Comparison of ENCODE assay signal across 1 cellular context in the genomic region with DNA sequence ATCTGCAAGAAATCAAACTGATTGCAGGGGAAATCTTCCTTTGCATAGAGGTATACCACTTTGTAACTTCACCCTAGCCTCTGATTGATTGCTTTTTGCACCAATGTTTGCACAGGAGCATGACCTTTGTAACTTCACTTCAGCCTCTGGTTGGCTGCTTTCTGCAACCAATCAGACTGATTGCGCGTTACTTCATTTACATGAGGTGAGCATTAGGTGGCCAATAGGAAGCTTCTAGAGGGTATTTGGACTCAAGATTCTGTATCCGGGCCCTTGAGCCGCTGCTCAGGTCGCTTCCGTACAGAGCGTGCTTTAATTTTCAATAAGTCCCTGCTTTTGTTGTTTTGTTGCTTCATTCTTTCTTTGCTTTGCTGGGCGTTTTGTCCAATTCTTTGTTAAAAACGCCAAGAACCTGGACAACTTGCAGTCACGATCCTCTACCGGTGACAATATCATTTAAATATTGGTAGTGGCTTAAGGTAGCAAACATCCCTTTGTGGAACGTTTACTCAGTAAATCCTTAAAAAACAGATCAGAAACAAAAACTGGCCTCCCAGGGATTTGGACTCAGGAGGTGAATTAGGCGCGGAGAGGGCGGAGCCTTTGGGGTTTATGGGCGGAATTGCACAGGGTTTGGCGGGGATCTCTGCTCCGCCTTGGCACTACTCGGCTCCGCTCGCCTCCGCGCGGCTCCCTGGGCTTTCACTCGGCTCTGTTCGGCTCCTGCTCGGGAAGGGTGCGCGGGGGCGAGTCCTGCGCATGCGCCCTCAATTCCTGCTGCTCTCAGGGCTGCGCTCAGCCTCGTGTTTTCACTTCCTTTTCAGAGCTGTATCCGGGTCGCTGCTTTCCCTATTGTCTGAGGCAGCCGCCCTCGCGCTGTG.
TF ChIP-seq lines count a peak whose summit lies in the region.

A gene with protein sequence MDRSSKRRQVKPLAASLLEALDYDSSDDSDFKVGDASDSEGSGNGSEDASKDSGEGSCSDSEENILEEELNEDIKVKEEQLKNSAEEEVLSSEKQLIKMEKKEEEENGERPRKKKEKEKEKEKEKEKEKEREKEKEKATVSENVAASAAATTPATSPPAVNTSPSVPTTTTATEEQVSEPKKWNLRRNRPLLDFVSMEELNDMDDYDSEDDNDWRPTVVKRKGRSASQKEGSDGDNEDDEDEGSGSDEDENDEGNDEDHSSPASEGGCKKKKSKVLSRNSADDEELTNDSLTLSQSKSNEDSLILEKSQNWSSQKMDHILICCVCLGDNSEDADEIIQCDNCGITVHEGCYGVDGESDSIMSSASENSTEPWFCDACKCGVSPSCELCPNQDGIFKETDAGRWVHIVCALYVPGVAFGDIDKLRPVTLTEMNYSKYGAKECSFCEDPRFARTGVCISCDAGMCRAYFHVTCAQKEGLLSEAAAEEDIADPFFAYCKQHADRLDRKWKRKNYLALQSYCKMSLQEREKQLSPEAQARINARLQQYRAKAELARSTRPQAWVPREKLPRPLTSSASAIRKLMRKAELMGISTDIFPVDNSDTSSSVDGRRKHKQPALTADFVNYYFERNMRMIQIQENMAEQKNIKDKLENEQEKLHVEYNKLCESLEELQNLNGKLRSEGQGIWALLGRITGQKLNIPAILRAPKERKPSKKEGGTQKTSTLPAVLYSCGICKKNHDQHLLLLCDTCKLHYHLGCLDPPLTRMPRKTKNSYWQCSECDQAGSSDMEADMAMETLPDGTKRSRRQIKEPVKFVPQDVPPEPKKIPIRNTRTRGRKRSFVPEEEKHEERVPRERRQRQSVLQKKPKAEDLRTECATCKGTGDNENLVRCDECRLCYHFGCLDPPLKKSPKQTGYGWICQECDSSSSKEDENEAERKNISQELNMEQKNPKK (plus strand): TSS at position 812 of the 881 bp plus-strand sequence. CDS start 452 bp downstream, outside the sequence.

TF ChIP-seq in K562, 482 proteins besides CTCF, POLR2A, EP300 and RAD21 (continued from another document and continues in another):
- TF ChIP-seq ZNF431 (CRISPR knock-in tag; IDR thresholded peaks at IDR 0.05) (0 out of 2 replicates have a peak, but pooled peaks have one; percentile 15), ILK (tag; IDR thresholded peaks at IDR 0.05; ENCODE audit: borderline replicate concordance, low read depth) (no peak), SREBF2 (CRISPR knock-in tag; IDR thresholded peaks at IDR 0.05) (no peak), POLR2H (tag; IDR thresholded peaks at IDR 0.05; ENCODE audit: low read depth) (peak; percentile 95), HNRNPLL (IDR thresholded peaks at IDR 0.05; ENCODE audit: low read depth, low read length, poor library complexity, severe bottlenecking) (peak; percentile 51), ZNF175 (CRISPR knock-in tag; IDR thresholded peaks at IDR 0.05; ENCODE audit: low read depth) (0 out of 2 replicates have a peak, but pooled peaks have one; percentile 20), SMARCC2 (IDR thresholded peaks at IDR 0.05; ENCODE audit: low read depth) (0 out of 2 replicates have a peak, but pooled peaks have one; percentile 36), ARNT (IDR thresholded peaks at IDR 0.05) (0 out of 4 replicates have a peak, but pooled peaks of 1 of the 2 experiments have one; percentile 19), NRF1 (conservative IDR thresholded peaks at IDR 0.05 in 1 of 2, IDR thresholded peaks at IDR 0.05 in 1 of 2) (peak; percentile 98), FOXJ3 (CRISPR knock-in tag; IDR thresholded peaks at IDR 0.05) (no peak), RCOR1 (IDR thresholded peaks at IDR 0.05; ENCODE audit: borderline replicate concordance in 1 of 2, low read depth in 2 of 2, low read length in 2 of 2) (0 out of 4 replicates have a peak, but pooled peaks of 1 of the 2 experiments have one; percentile 4), RBBP5 (IDR thresholded peaks at IDR 0.05; ENCODE audit: borderline replicate concordance, insufficient read depth, low read length, poor library complexity, severe bottlenecking) (no peak), ZNF354B (CRISPR knock-in tag; IDR thresholded peaks at IDR 0.05) (0 out of 2 replicates have a peak, but pooled peaks have one; percentile 29), POLR2B (IDR thresholded peaks at IDR 0.05; ENCODE audit: low read depth, partially characterized antibody) (peak; percentile 73), ZNF589 (CRISPR knock-in tag; IDR thresholded peaks at IDR 0.05; ENCODE audit: low read depth) (no peak), TAF7 (tag; IDR thresholded peaks at IDR 0.05) (peak; percentile 70), JUNB (CRISPR knock-in tag; conservative IDR thresholded peaks at IDR 0.05) (no peak), CREB1 (IDR thresholded peaks at IDR 0.05) (peak; percentile 27; the same call in 1 of the 2 replicates), CREB1 (CRISPR knock-in tag; IDR thresholded peaks at IDR 0.05) (no peak), ZFP36 (IDR thresholded peaks at IDR 0.05; ENCODE audit: low read depth, low read length, partially characterized antibody) (peak; percentile 16), KAT8 (IDR thresholded peaks at IDR 0.05; ENCODE audit: low read depth) (no peak), ZNF668 (CRISPR knock-in tag; IDR thresholded peaks at IDR 0.05) (no peak), FOS (IDR thresholded peaks at IDR 0.05; ENCODE audit: extremely low read depth, insufficient read length) (peak; percentile 91), CBX3 (IDR thresholded peaks at IDR 0.05; ENCODE audit: borderline replicate concordance in 1 of 2, low read length in 2 of 2) (peak in 1 of 2 experiments; percentile 37; a peak in 2 of 3 replicates), ATF1 (CRISPR knock-in tag; IDR thresholded peaks at IDR 0.05) (no peak), ATF1 (tag; IDR thresholded peaks at IDR 0.05) (peak; percentile 69), ZNF41 (CRISPR knock-in tag; conservative IDR thresholded peaks at IDR 0.05) (0 out of 2 replicates have a peak, but pooled peaks have one; percentile 20), ADNP (tag; IDR thresholded peaks at IDR 0.05) (no peak), DPF2 (IDR thresholded peaks at IDR 0.05) (peak; percentile 55), MAFK (IDR thresholded peaks at IDR 0.05; ENCODE audit: low read length) (no peak), SIX5 (IDR thresholded peaks at IDR 0.05; ENCODE audit: borderline replicate concordance in 1 of 2, insufficient read depth in 1 of 2, low read depth in 1 of 2, low read length in 2 of 2) (no peak)
- TF ChIP-seq, protein P1, sequence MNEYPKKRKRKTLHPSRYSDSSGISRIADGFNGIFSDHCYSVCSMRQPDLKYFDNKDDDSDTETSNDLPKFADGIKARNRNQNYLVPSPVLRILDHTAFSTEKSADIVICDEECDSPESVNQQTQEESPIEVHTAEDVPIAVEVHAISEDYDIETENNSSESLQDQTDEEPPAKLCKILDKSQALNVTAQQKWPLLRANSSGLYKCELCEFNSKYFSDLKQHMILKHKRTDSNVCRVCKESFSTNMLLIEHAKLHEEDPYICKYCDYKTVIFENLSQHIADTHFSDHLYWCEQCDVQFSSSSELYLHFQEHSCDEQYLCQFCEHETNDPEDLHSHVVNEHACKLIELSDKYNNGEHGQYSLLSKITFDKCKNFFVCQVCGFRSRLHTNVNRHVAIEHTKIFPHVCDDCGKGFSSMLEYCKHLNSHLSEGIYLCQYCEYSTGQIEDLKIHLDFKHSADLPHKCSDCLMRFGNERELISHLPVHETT (CRISPR knock-in tag; conservative IDR thresholded peaks at IDR 0.05 in 1 of 2, IDR thresholded peaks at IDR 0.05 in 1 of 2): peak in 1 of 2 experiments; percentile 11; a peak in 1 of 4 replicates
- TF ChIP-seq, protein P2, sequence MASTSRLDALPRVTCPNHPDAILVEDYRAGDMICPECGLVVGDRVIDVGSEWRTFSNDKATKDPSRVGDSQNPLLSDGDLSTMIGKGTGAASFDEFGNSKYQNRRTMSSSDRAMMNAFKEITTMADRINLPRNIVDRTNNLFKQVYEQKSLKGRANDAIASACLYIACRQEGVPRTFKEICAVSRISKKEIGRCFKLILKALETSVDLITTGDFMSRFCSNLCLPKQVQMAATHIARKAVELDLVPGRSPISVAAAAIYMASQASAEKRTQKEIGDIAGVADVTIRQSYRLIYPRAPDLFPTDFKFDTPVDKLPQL (IDR thresholded peaks at IDR 0.05; ENCODE audit: extremely low read depth, insufficient read length): peak; percentile 56
- TF ChIP-seq, protein P3, sequence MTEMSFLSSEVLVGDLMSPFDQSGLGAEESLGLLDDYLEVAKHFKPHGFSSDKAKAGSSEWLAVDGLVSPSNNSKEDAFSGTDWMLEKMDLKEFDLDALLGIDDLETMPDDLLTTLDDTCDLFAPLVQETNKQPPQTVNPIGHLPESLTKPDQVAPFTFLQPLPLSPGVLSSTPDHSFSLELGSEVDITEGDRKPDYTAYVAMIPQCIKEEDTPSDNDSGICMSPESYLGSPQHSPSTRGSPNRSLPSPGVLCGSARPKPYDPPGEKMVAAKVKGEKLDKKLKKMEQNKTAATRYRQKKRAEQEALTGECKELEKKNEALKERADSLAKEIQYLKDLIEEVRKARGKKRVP (CRISPR knock-in tag; IDR thresholded peaks at IDR 0.05): no peak
- TF ChIP-seq, protein P4, sequence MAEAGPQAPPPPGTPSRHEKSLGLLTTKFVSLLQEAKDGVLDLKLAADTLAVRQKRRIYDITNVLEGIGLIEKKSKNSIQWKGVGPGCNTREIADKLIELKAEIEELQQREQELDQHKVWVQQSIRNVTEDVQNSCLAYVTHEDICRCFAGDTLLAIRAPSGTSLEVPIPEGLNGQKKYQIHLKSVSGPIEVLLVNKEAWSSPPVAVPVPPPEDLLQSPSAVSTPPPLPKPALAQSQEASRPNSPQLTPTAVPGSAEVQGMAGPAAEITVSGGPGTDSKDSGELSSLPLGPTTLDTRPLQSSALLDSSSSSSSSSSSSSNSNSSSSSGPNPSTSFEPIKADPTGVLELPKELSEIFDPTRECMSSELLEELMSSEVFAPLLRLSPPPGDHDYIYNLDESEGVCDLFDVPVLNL (CRISPR knock-in tag; IDR thresholded peaks at IDR 0.05; ENCODE audit: low read depth): no peak
- TF ChIP-seq, protein P5, sequence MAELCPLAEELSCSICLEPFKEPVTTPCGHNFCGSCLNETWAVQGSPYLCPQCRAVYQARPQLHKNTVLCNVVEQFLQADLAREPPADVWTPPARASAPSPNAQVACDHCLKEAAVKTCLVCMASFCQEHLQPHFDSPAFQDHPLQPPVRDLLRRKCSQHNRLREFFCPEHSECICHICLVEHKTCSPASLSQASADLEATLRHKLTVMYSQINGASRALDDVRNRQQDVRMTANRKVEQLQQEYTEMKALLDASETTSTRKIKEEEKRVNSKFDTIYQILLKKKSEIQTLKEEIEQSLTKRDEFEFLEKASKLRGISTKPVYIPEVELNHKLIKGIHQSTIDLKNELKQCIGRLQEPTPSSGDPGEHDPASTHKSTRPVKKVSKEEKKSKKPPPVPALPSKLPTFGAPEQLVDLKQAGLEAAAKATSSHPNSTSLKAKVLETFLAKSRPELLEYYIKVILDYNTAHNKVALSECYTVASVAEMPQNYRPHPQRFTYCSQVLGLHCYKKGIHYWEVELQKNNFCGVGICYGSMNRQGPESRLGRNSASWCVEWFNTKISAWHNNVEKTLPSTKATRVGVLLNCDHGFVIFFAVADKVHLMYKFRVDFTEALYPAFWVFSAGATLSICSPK (IDR thresholded peaks at IDR 0.05; ENCODE audit: borderline replicate concordance): no peak
- TF ChIP-seq, protein P6, sequence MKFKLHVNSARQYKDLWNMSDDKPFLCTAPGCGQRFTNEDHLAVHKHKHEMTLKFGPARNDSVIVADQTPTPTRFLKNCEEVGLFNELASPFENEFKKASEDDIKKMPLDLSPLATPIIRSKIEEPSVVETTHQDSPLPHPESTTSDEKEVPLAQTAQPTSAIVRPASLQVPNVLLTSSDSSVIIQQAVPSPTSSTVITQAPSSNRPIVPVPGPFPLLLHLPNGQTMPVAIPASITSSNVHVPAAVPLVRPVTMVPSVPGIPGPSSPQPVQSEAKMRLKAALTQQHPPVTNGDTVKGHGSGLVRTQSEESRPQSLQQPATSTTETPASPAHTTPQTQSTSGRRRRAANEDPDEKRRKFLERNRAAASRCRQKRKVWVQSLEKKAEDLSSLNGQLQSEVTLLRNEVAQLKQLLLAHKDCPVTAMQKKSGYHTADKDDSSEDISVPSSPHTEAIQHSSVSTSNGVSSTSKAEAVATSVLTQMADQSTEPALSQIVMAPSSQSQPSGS (CRISPR knock-in tag; IDR thresholded peaks at IDR 0.05): no peak
- TF ChIP-seq, protein P7, sequence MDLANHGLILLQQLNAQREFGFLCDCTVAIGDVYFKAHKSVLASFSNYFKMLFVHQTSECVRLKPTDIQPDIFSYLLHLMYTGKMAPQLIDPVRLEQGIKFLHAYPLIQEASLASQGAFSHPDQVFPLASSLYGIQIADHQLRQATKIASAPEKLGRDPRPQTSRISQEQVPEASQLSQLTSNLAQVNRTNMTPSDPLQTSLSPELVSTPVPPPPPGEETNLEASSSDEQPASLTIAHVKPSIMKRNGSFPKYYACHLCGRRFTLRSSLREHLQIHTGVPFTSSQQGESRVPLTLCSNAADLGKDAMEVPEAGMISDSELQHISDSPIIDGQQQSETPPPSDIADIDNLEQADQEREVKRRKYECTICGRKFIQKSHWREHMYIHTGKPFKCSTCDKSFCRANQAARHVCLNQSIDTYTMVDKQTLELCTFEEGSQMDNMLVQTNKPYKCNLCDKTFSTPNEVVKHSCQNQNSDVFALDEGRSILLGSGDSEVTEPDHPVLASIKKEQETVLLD (IDR thresholded peaks at IDR 0.05): peak; percentile 98
- TF ChIP-seq, protein P8, sequence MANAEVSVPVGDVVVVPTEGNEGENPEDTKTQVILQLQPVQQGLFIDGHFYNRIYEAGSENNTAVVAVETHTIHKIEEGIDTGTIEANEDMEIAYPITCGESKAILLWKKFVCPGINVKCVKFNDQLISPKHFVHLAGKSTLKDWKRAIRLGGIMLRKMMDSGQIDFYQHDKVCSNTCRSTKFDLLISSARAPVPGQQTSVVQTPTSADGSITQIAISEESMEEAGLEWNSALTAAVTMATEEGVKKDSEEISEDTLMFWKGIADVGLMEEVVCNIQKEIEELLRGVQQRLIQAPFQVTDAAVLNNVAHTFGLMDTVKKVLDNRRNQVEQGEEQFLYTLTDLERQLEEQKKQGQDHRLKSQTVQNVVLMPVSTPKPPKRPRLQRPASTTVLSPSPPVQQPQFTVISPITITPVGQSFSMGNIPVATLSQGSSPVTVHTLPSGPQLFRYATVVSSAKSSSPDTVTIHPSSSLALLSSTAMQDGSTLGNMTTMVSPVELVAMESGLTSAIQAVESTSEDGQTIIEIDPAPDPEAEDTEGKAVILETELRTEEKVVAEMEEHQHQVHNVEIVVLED (CRISPR knock-in tag; IDR thresholded peaks at IDR 0.05): peak; percentile 25; the same call in 1 of the 2 replicates
- TF ChIP-seq, protein P9, sequence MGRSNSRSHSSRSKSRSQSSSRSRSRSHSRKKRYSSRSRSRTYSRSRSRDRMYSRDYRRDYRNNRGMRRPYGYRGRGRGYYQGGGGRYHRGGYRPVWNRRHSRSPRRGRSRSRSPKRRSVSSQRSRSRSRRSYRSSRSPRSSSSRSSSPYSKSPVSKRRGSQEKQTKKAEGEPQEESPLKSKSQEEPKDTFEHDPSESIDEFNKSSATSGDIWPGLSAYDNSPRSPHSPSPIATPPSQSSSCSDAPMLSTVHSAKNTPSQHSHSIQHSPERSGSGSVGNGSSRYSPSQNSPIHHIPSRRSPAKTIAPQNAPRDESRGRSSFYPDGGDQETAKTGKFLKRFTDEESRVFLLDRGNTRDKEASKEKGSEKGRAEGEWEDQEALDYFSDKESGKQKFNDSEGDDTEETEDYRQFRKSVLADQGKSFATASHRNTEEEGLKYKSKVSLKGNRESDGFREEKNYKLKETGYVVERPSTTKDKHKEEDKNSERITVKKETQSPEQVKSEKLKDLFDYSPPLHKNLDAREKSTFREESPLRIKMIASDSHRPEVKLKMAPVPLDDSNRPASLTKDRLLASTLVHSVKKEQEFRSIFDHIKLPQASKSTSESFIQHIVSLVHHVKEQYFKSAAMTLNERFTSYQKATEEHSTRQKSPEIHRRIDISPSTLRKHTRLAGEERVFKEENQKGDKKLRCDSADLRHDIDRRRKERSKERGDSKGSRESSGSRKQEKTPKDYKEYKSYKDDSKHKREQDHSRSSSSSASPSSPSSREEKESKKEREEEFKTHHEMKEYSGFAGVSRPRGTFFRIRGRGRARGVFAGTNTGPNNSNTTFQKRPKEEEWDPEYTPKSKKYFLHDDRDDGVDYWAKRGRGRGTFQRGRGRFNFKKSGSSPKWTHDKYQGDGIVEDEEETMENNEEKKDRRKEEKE (IDR thresholded peaks at IDR 0.05; ENCODE audit: borderline replicate concordance in 1 of 2, control insufficient read depth in 1 of 2, low read depth in 2 of 2, low read length in 1 of 2): no peak
